8 cellular contexts compared by ENCODE assay signal in genomic region chr7:90766814-90767564, GRCh38.
DNase-seq lines count a peak whose midpoint lies in the region; ATAC-seq and TF ChIP-seq lines count a peak whose summit lies in the region.

No MANE protein-coding gene starts in this region.

- no peaks in the 10 kb centered on the region for H3K4me1 Mint-ChIP-seq in natural killer cell
- no peaks in the 10 kb centered on the region for H3K4me1 Mint-ChIP-seq in stimulated activated effector memory CD8-positive, alpha-beta T cell treated with anti-CD3 and anti-CD28 coated beads, Interleukin-12 subunit alpha, Interleukin-12 subunit beta, amount 100 ng/mL, for 72 hours

- no peak for TF ChIP-seq CTCF in natural killer cell (IDR thresholded peaks at IDR 0.05)

- no peak overlapping the region for H3K27ac Mint-ChIP-seq in natural killer cell
- H3K27ac Mint-ChIP-seq in stimulated activated effector memory CD8-positive, alpha-beta T cell treated with anti-CD3 and anti-CD28 coated beads, Interleukin-12 subunit alpha, Interleukin-12 subunit beta, amount 100 ng/mL, for 72 hours = no peak overlapping the region

- peak; percentile 64 for DNase-seq in GM03348 (ENCODE audit: low spot score)
- peak; percentile 91 for DNase-seq in amniotic epithelial cell (ENCODE audit: low read depth)
- DNase-seq in left cardiac atrium = peak; percentile 66
- DNase-seq in renal cortical epithelial cell (ENCODE audit: low read depth) = peak; percentile 95
- no peak for DNase-seq in natural killer cell
- DNase-seq in stimulated activated effector memory CD8-positive, alpha-beta T cell treated with anti-CD3 and anti-CD28 coated beads, Interleukin-12 subunit alpha, Interleukin-12 subunit beta, amount 100 ng/mL, for 72 hours (ENCODE audit: low spot score in 2 of 2) = no peak

- ATAC-seq in left cardiac atrium (peak; percentile 97 to 99), natural killer cell (no peak), HG03039 (IDR thresholded peaks at IDR 0.05; ENCODE audit: unreplicated experiment) (no peak), GM18520 (IDR thresholded peaks at IDR 0.05; ENCODE audit: unreplicated experiment) (no peak)
- no peak for ATAC-seq in stimulated activated effector memory CD8-positive, alpha-beta T cell treated with anti-CD3 and anti-CD28 coated beads, Interleukin-12 subunit alpha, Interleukin-12 subunit beta, amount 100 ng/mL, for 72 hours

- no peak overlapping the region for H3K4me3 Mint-ChIP-seq in natural killer cell
- no peak overlapping the region for H3K4me3 Mint-ChIP-seq in stimulated activated effector memory CD8-positive, alpha-beta T cell treated with anti-CD3 and anti-CD28 coated beads, Interleukin-12 subunit alpha, Interleukin-12 subunit beta, amount 100 ng/mL, for 72 hours

- no peaks in the 10 kb centered on the region for H3K36me3 Mint-ChIP-seq in natural killer cell
- H3K36me3 Mint-ChIP-seq in stimulated activated effector memory CD8-positive, alpha-beta T cell treated with anti-CD3 and anti-CD28 coated beads, Interleukin-12 subunit alpha, Interleukin-12 subunit beta, amount 100 ng/mL, for 72 hours = no peaks in the 10 kb centered on the region

- no peaks in the 10 kb centered on the region for H3K27me3 Mint-ChIP-seq in natural killer cell (ENCODE audit: low read depth in 2 of 2)

- intact Hi-C loops in left cardiac atrium (cut with DNase I) = no loop called here
- intact Hi-C loops in natural killer cell (cut with micrococcal nuclease) = no loop called here

- peaks cover 14 to 21% of the 10 kb centered on the region in 2 donors for H3K9me3 Mint-ChIP-seq in natural killer cell
- H3K9me3 Mint-ChIP-seq in stimulated activated effector memory CD8-positive, alpha-beta T cell treated with anti-CD3 and anti-CD28 coated beads, Interleukin-12 subunit alpha, Interleukin-12 subunit beta, amount 100 ng/mL, for 72 hours = peaks cover 17% of the 10 kb centered on the region

Comparison
In these comparisons a context has a peak if more than half of its experiments do, and no peak if none do; other contexts are left out.
1. DNase-seq: peak in GM03348 (single experiment), amniotic epithelial cell (single experiment), left cardiac atrium (single experiment) and renal cortical epithelial cell (single experiment); none in natural killer cell (single experiment) and stimulated activated effector memory CD8-positive, alpha-beta T cell treated with anti-CD3 and anti-CD28 coated beads, Interleukin-12 subunit alpha, Interleukin-12 subunit beta, amount 100 ng/mL, for 72 hours (0 of 2).
2. ATAC-seq: peak in left cardiac atrium (2 of 2); none in natural killer cell (0 of 3), HG03039 (single experiment), stimulated activated effector memory CD8-positive, alpha-beta T cell treated with anti-CD3 and anti-CD28 coated beads, Interleukin-12 subunit alpha, Interleukin-12 subunit beta, amount 100 ng/mL, for 72 hours (single experiment) and GM18520 (single experiment).